In the genomic region with DNA sequence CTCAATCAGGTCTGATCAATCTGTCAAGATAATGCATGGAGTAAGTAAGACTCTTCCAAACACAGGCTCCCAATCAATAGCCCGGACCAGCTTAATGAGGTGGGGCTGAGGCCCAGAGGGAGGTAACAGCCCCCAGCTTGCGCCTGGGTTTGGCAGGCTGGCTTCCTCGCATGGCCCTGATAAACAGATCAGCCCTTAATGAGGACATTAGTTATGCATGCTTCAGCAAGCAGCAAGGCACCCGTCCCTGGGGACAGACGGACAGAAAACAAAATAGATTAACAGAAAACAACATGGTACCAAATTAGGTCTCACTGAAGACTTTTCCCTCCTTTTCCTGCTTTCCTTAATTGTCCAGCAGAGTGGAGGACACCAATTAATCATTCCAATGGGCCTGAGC, we compare ENCODE assay signal across 18 cellular contexts.
DNase-seq lines count a peak whose midpoint lies in the region; ATAC-seq and TF ChIP-seq lines count a peak whose summit lies in the region.
"Had no signal": no experiment of that assay in that cellular context is flagged by ENCODE, and none has a peak within 500 bp of the region (broad histone marks: within the 10 kb centered on the region; RNA-seq: fewer than 3 reads in every experiment).

No MANE protein-coding gene starts in this region.

- H3K14ac ChIP-seq in trophoblast cell (ENCODE audit: low read length) = no peak overlapping the region

- no peak overlapping the region for H3K4me3 Mint-ChIP-seq in activated T-cell treated with anti-CD3 and anti-CD28 coated beads, Interleukin-2, amount 50 U/mL, for 4 hours
- H3K4me3 Mint-ChIP-seq: CD4-positive, CD25-positive, alpha-beta regulatory T cell; CD8-positive, alpha-beta memory T cell had no signal

- H3K27me3 Mint-ChIP-seq in activated T-cell treated with anti-CD3 and anti-CD28 coated beads, Interleukin-2, amount 50 U/mL, for 4 hours (ENCODE audit: low read depth) = no peaks in the 10 kb centered on the region
- H3K27me3 Mint-ChIP-seq: CD4-positive, CD25-positive, alpha-beta regulatory T cell; CD8-positive, alpha-beta memory T cell had no signal

- H3K9ac ChIP-seq in BLaER1 (no peak overlapping the region), trophoblast cell (ENCODE audit: low read length) (no peak overlapping the region)
- H3K9ac ChIP-seq: GM23248 had no signal

- H2BK5ac ChIP-seq in trophoblast cell (ENCODE audit: low read depth, low read length, poor library complexity) = no peak overlapping the region

- H3K4me3 ChIP-seq in A673 (ENCODE audit: low read depth, low read length, poor library complexity, severe bottlenecking) (no peak overlapping the region), BLaER1 (no peak overlapping the region), trophoblast cell (ENCODE audit: low read depth, low read length) (no peak overlapping the region)
- H3K4me3 ChIP-seq: GM23248, HAP-1 had no signal

- H3K4me1 Mint-ChIP-seq in activated T-cell treated with anti-CD3 and anti-CD28 coated beads, Interleukin-2, amount 50 U/mL, for 4 hours (ENCODE audit: low read depth) = no peaks in the 10 kb centered on the region
- H3K4me1 Mint-ChIP-seq: CD4-positive, CD25-positive, alpha-beta regulatory T cell; CD8-positive, alpha-beta memory T cell had no signal

- H3K9me3 Mint-ChIP-seq in activated T-cell treated with anti-CD3 and anti-CD28 coated beads, Interleukin-2, amount 50 U/mL, for 4 hours = no peaks in the 10 kb centered on the region
- H3K9me3 Mint-ChIP-seq: CD4-positive, CD25-positive, alpha-beta regulatory T cell; CD8-positive, alpha-beta memory T cell had no signal

- peaks cover 3% of the 10 kb centered on the region for H3K79me2 ChIP-seq in trophoblast cell (ENCODE audit: control insufficient read depth, insufficient read depth, low read length, poor library complexity)

- H3K18ac ChIP-seq in trophoblast cell (ENCODE audit: low read length) = peak overlapping the region; percentile 29

- no CpG with 5 or more reads among the region's 5 CpGs for WGBS in trophoblast cell (ENCODE audit: extremely low coverage, insufficient coverage, insufficient read length)

- H3K36me3 ChIP-seq in A673 (ENCODE audit: insufficient read depth, low read length, poor library complexity, severe bottlenecking) (no peaks in the 10 kb centered on the region), BLaER1 (no peaks in the 10 kb centered on the region), trophoblast cell (ENCODE audit: control insufficient read depth in 1 of 2, insufficient read depth in 2 of 2, low read length in 2 of 2) (peaks cover 2 to 4% of the 10 kb centered on the region in 2 experiments)
- H3K36me3 ChIP-seq: HAP-1 had no signal

- H2AFZ ChIP-seq in trophoblast cell (ENCODE audit: insufficient read depth, low read length, poor library complexity) = no peak overlapping the region
- H2AFZ ChIP-seq: GM23248 had no signal

- no peak overlapping the region for H3K23ac ChIP-seq in trophoblast cell (ENCODE audit: low read length)

- no peak overlapping the region for H2BK120ac ChIP-seq in trophoblast cell (ENCODE audit: insufficient read depth, low read length, poor library complexity)

- H3K9me3 ChIP-seq in A673 (ENCODE audit: low read depth, low read length, poor library complexity, severe bottlenecking) (no peaks in the 10 kb centered on the region), BLaER1 (no peaks in the 10 kb centered on the region), trophoblast cell (ENCODE audit: insufficient read depth, low read depth, low read length) (no peaks in the 10 kb centered on the region)
- H3K9me3 ChIP-seq: HAP-1 had no signal

- no peaks in the 10 kb centered on the region for H3K36me3 Mint-ChIP-seq in activated T-cell treated with anti-CD3 and anti-CD28 coated beads, Interleukin-2, amount 50 U/mL, for 4 hours (ENCODE audit: insufficient read depth)
- H3K36me3 Mint-ChIP-seq: CD4-positive, CD25-positive, alpha-beta regulatory T cell; CD8-positive, alpha-beta memory T cell had no signal

- H4K8ac ChIP-seq in trophoblast cell (ENCODE audit: low read depth, low read length) = no peak overlapping the region

- H4K20me1 ChIP-seq in BLaER1 = no peaks in the 10 kb centered on the region

- peak overlapping the region; percentile 46 for H4K12ac ChIP-seq in trophoblast cell (ENCODE audit: low read depth, low read length)

- ATAC-seq in activated T-cell treated with anti-CD3 and anti-CD28 coated beads, Interleukin-2, amount 50 U/mL, for 4 hours = no peak

- H4K91ac ChIP-seq in trophoblast cell (ENCODE audit: low read depth, low read length) = no peak overlapping the region

- CTCF ChIA-PET in A673 (lab: Charles Lee) = no interaction called here

- DNase-seq in A673 (ENCODE audit: low spot score) = peak; percentile 58
- peak; percentile 45 for DNase-seq in SK-N-DZ (ENCODE audit: low spot score)
- no peak for DNase-seq in trophoblast cell
- DNase-seq in HT-29 (ENCODE audit: low spot score) = no peak
- DNase-seq in NCI-H2171 treated with DMSO at 0.1 percent for 48 hours (lab: John Stamatoyannopoulos, UW) = no peak
- no peak for DNase-seq in activated T-cell treated with anti-CD3 and anti-CD28 coated beads, Interleukin-2, amount 50 U/mL, for 4 hours
- DNase-seq: ACHN; C1 segment of cervical spinal cord; CD4-positive, CD25-positive, alpha-beta regulatory T cell; CD8-positive, alpha-beta memory T cell; COR-L47; DMS 273 treated with DMSO at 0.1 percent for 48 hours; DMS53; DND-41; EL; GM23248 had no signal

- H3K4me2 ChIP-seq in BLaER1 (peak overlapping the region; percentile 48), trophoblast cell (ENCODE audit: low read length) (peak overlapping the region; percentile 12)

- intact Hi-C loops in A673 (cut with micrococcal nuclease; ENCODE audit: unreplicated experiment) = no loop called here

- TF ChIP-seq CTCF in A673 (conservative IDR thresholded peaks at IDR 0.05; ENCODE audit: low read depth, low read length) = no peak

- H3K4me1 ChIP-seq in A673 (ENCODE audit: insufficient read depth, low read length, poor library complexity, severe bottlenecking) (peaks cover 20% of the 10 kb centered on the region), BLaER1 (peaks cover 37% of the 10 kb centered on the region), trophoblast cell (ENCODE audit: control insufficient read depth in 1 of 2, insufficient read depth in 2 of 2, low read length in 2 of 2) (peaks cover 5 to 14% of the 10 kb centered on the region in 2 experiments)
- H3K4me1 ChIP-seq: HAP-1 had no signal

- no peak overlapping the region for H3K4ac ChIP-seq in trophoblast cell (ENCODE audit: low read depth, low read length)

- H3K27me3 ChIP-seq in A673 (replicated peaks; ENCODE audit: insufficient read depth, low read depth, low read length, poor library complexity) (no peaks in the 10 kb centered on the region), BLaER1 (no peaks in the 10 kb centered on the region), trophoblast cell (ENCODE audit: insufficient read depth, low read length) (no peaks in the 10 kb centered on the region)

- peaks cover 3% of the 10 kb centered on the region for H3K79me1 ChIP-seq in trophoblast cell (ENCODE audit: low read length)

- H3K27ac ChIP-seq in A673 (ENCODE audit: low read depth, low read length, poor library complexity, severe bottlenecking) (no peak overlapping the region), BLaER1 (no peak overlapping the region), trophoblast cell (ENCODE audit: low read depth, low read length) (no peak overlapping the region)
- H3K27ac ChIP-seq: GM23248 had no signal

- POLR2A ChIA-PET in A673 (lab: Charles Lee; ENCODE audit: low non-redundant PET) = no interaction called here

- no TSS peak for BruUV-seq in A673 (replicated peaks; lab: Mats Ljungman, UMichigan)

- no peak overlapping the region for H2BK12ac ChIP-seq in trophoblast cell (ENCODE audit: low read length)

- H2AK5ac ChIP-seq in trophoblast cell (ENCODE audit: low read length) = no peak overlapping the region

Comparison
In these comparisons a context has a peak if more than half of its experiments do, and no peak if none do; other contexts are left out.
1. DNase-seq: peak in A673 (single experiment) and SK-N-DZ (single experiment); none in trophoblast cell (0 of 2), HT-29 (single experiment), NCI-H2171 treated with DMSO at 0.1 percent for 48 hours (single experiment) and activated T-cell treated with anti-CD3 and anti-CD28 coated beads, Interleukin-2, amount 50 U/mL, for 4 hours (single experiment).